Comparison of ENCODE assay signal across 14 cellular contexts in genomic region chr2:28587526-28588230, GRCh38.
A peak's percentile ranks its signal among the peaks of the same experiment; 100 is the strongest.
DNase-seq lines count a peak whose midpoint lies in the region; TF ChIP-seq lines count a peak whose summit lies in the region.
"Had no signal": no experiment of that assay in that cellular context is flagged by ENCODE, and none has a peak within 500 bp of the region (broad histone marks: within the 10 kb centered on the region; RNA-seq: fewer than 3 reads in every experiment).

No MANE protein-coding gene starts in this region.

- H3K9me2 ChIP-seq in Loucy (replicated peaks; ENCODE audit: low read depth, low read length), result no peaks in the 10 kb centered on the region

- H3K27ac ChIP-seq in osteoblast (ENCODE audit: low read depth, low read length), result no peak overlapping the region
- H3K27ac ChIP-seq: brain microvascular endothelial cell, epithelial cell of prostate had no signal

- H2AFZ ChIP-seq in Loucy (ENCODE audit: low read length) (no peak overlapping the region), osteoblast (ENCODE audit: low read length) (peak overlapping the region; percentile 86)

- peaks cover 44% of the 10 kb centered on the region for H3K4me1 Mint-ChIP-seq in T-helper 1 cell treated with Interleukin-12 subunit alpha and Interleukin-12 subunit beta and Interleukin-4 antibody, amounts not matched to agents 30 μg/mL and 1 μg/mL, for 36 hours (ENCODE audit: low read depth)
- H3K4me1 Mint-ChIP-seq in dendritic cell treated with granulocyte-macrophage colony-stimulating factor and Interleukin-4, amounts not matched to agents 40 ng/mL and 50 ng/mL, for 4 days (ENCODE audit: low read depth), result peaks cover 43% of the 10 kb centered on the region

- no peaks in the 10 kb centered on the region for H3K36me3 ChIP-seq in Loucy (ENCODE audit: insufficient read depth, low read length)
- no peaks in the 10 kb centered on the region for H3K36me3 ChIP-seq in osteoblast (ENCODE audit: insufficient read depth, low read length)
- H3K36me3 ChIP-seq: brain microvascular endothelial cell, upper lobe of left lung had no signal

- DNase-seq in T-helper 1 cell (no peak), osteoblast (ENCODE audit: insufficient read length, low spot score, missing footprints) (no peak), GM03348 (ENCODE audit: low spot score) (no peak), SHP77 (lab: John Stamatoyannopoulos, UW) (no peak)
- DNase-seq in effector CD4-positive, alpha-beta T cell, result no peak
- DNase-seq: brain microvascular endothelial cell, hippocampal formation, NCI-H748 treated with DMSO at 0.1 percent for 48 hours, SIG-M5 had no signal

- no peaks in the 10 kb centered on the region for H3K9me3 Mint-ChIP-seq in T-helper 1 cell treated with Interleukin-12 subunit alpha and Interleukin-12 subunit beta and Interleukin-4 antibody, amounts not matched to agents 30 μg/mL and 1 μg/mL, for 36 hours
- no peaks in the 10 kb centered on the region for H3K9me3 Mint-ChIP-seq in dendritic cell treated with granulocyte-macrophage colony-stimulating factor and Interleukin-4, amounts not matched to agents 40 ng/mL and 50 ng/mL, for 4 days

- no peaks in the 10 kb centered on the region for H3F3A ChIP-seq in Loucy (ENCODE audit: low read depth)

- H3K9ac ChIP-seq in Loucy (ENCODE audit: low read depth, low read length, poor library complexity, severe bottlenecking), result no peak overlapping the region

- peak overlapping the region; percentile 52 for H3K4me3 Mint-ChIP-seq in T-helper 1 cell treated with Interleukin-12 subunit alpha and Interleukin-12 subunit beta and Interleukin-4 antibody, amounts not matched to agents 30 μg/mL and 1 μg/mL, for 36 hours
- H3K4me3 Mint-ChIP-seq in dendritic cell treated with granulocyte-macrophage colony-stimulating factor and Interleukin-4, amounts not matched to agents 40 ng/mL and 50 ng/mL, for 4 days, result no peak overlapping the region

- TF ChIP-seq CTCF in Loucy (conservative IDR thresholded peaks at IDR 0.05; ENCODE audit: low read length), result no peak
- TF ChIP-seq CTCF in osteoblast (IDR thresholded peaks at IDR 0.05; ENCODE audit: extremely low read depth, low read depth, low read length), result no peak

- no peaks in the 10 kb centered on the region for H3K27me3 Mint-ChIP-seq in T-helper 1 cell treated with Interleukin-12 subunit alpha and Interleukin-12 subunit beta and Interleukin-4 antibody, amounts not matched to agents 30 μg/mL and 1 μg/mL, for 36 hours (ENCODE audit: low read depth)
- H3K27me3 Mint-ChIP-seq in dendritic cell treated with granulocyte-macrophage colony-stimulating factor and Interleukin-4, amounts not matched to agents 40 ng/mL and 50 ng/mL, for 4 days, result no peaks in the 10 kb centered on the region

- no peak overlapping the region for H3K4me3 ChIP-seq in Loucy (ENCODE audit: low read length, poor library complexity, severe bottlenecking)
- no peak overlapping the region for H3K4me3 ChIP-seq in osteoblast (ENCODE audit: insufficient read depth, low read length)
- H3K4me3 ChIP-seq: upper lobe of left lung had no signal

- H3K36me3 Mint-ChIP-seq in T-helper 1 cell treated with Interleukin-12 subunit alpha and Interleukin-12 subunit beta and Interleukin-4 antibody, amounts not matched to agents 30 μg/mL and 1 μg/mL, for 36 hours (ENCODE audit: low read depth), result peaks cover 9% of the 10 kb centered on the region
- no peaks in the 10 kb centered on the region for H3K36me3 Mint-ChIP-seq in dendritic cell treated with granulocyte-macrophage colony-stimulating factor and Interleukin-4, amounts not matched to agents 40 ng/mL and 50 ng/mL, for 4 days (ENCODE audit: low read depth)

- H3K27me3 ChIP-seq in Loucy (ENCODE audit: insufficient read depth, low read length, poor library complexity, severe bottlenecking) (no peaks in the 10 kb centered on the region), osteoblast (ENCODE audit: insufficient read depth, low read length) (no peaks in the 10 kb centered on the region)
- H3K27me3 ChIP-seq: brain microvascular endothelial cell, upper lobe of left lung had no signal

- H3K4me1 ChIP-seq in Loucy (ENCODE audit: insufficient read depth, low read length, poor library complexity, severe bottlenecking) (peaks cover 17% of the 10 kb centered on the region), osteoblast (ENCODE audit: insufficient read depth, low read length) (peaks cover 27% of the 10 kb centered on the region)

- H4K20me1 ChIP-seq in Loucy (ENCODE audit: insufficient read depth, low read length, poor library complexity, severe bottlenecking) (no peaks in the 10 kb centered on the region), osteoblast (ENCODE audit: insufficient read depth, low read length) (no peaks in the 10 kb centered on the region)

- H3K27ac Mint-ChIP-seq in T-helper 1 cell treated with Interleukin-12 subunit alpha and Interleukin-12 subunit beta and Interleukin-4 antibody, amounts not matched to agents 30 μg/mL and 1 μg/mL, for 36 hours, result peak overlapping the region; percentile 52
- H3K27ac Mint-ChIP-seq in dendritic cell treated with granulocyte-macrophage colony-stimulating factor and Interleukin-4, amounts not matched to agents 40 ng/mL and 50 ng/mL, for 4 days, result peak overlapping the region; percentile 21

- intact Hi-C loops in dendritic cell treated with granulocyte-macrophage colony-stimulating factor and Interleukin-4, amounts not matched to agents 40 ng/mL and 50 ng/mL, for 4 days (cut with micrococcal nuclease), result no loop called here

- H3K9me3 ChIP-seq in Loucy (ENCODE audit: insufficient read depth, low read depth, low read length) (no peaks in the 10 kb centered on the region), osteoblast (ENCODE audit: low read depth, low read length) (no peaks in the 10 kb centered on the region)
- H3K9me3 ChIP-seq: upper lobe of left lung had no signal

- H3K79me2 ChIP-seq in Loucy (ENCODE audit: insufficient read depth, low read length) (no peaks in the 10 kb centered on the region), osteoblast (ENCODE audit: insufficient read depth, low read length) (no peaks in the 10 kb centered on the region)

- peak overlapping the region; percentile 38 for H3K4me2 ChIP-seq in Loucy (ENCODE audit: low read depth, low read length, poor library complexity, severe bottlenecking)
- no peak overlapping the region for H3K4me2 ChIP-seq in osteoblast (ENCODE audit: insufficient read depth, low read length)
